In genomic region chr18:79400591-79401381, GRCh38 we compare ENCODE assay signal across 8 cellular contexts. TPM values are rescaled to one million over a fixed set of nuclear protein-coding genes. Genes with fewer than 3 reads are reported as not detected.
DNase-seq lines count a peak whose midpoint lies in the region; ATAC-seq lines count a peak whose summit lies in the region.

No MANE protein-coding gene starts in this region.

- peak overlapping the region; percentile 32 for H3K27ac ChIP-seq in duodenal mucosa (ENCODE audit: low read depth, low read length)

- H3K27me3 ChIP-seq in duodenal mucosa (ENCODE audit: control insufficient read depth in 1 of 2, insufficient read depth in 2 of 2, low read length in 2 of 2) = peaks cover 3 to 19% of the 10 kb centered on the region in 2 donors

- H3K27ac Mint-ChIP-seq in natural killer cell treated with Interleukin-12 subunit alpha and Interleukin-12 subunit beta and Interleukin-15 and Interleukin-18, amount 100 ng/mL, for 72 hours = peak overlapping the region; percentile 75 to 82

- no peaks in the 10 kb centered on the region for H3K36me3 ChIP-seq in duodenal mucosa (ENCODE audit: control insufficient read depth in 1 of 2, insufficient read depth in 2 of 2, low read length in 2 of 2)

- no peaks in the 10 kb centered on the region for H3K9me3 Mint-ChIP-seq in natural killer cell treated with Interleukin-12 subunit alpha and Interleukin-12 subunit beta and Interleukin-15 and Interleukin-18, amount 100 ng/mL, for 72 hours

- peaks cover 0 to 22% of the 10 kb centered on the region in 2 donors for H3K4me1 ChIP-seq in duodenal mucosa (ENCODE audit: control insufficient read depth in 1 of 2, insufficient read depth in 2 of 2, low read length in 2 of 2)

- peaks cover 27 to 39% of the 10 kb centered on the region in 2 donors for H3K4me1 Mint-ChIP-seq in natural killer cell treated with Interleukin-12 subunit alpha and Interleukin-12 subunit beta and Interleukin-15 and Interleukin-18, amount 100 ng/mL, for 72 hours (ENCODE audit: low read depth in 2 of 2)

- H3K36me3 Mint-ChIP-seq in natural killer cell treated with Interleukin-12 subunit alpha and Interleukin-12 subunit beta and Interleukin-15 and Interleukin-18, amount 100 ng/mL, for 72 hours = no peaks in the 10 kb centered on the region

- peak overlapping the region; percentile 88 for H3K4me3 Mint-ChIP-seq in natural killer cell treated with Interleukin-12 subunit alpha and Interleukin-12 subunit beta and Interleukin-15 and Interleukin-18, amount 100 ng/mL, for 72 hours

- peak overlapping the region; percentile 48 to 50 for H3K4me3 ChIP-seq in duodenal mucosa (ENCODE audit: low read depth in 1 of 2, low read length in 2 of 2)

- peak; percentile 76 for DNase-seq in GM19240 (ENCODE audit: insufficient read length, low spot score)
- peak; percentile 56 for DNase-seq in T-helper 9 cell
- no peak for DNase-seq in natural killer cell treated with Interleukin-12 subunit alpha and Interleukin-12 subunit beta and Interleukin-15 and Interleukin-18, amount 100 ng/mL, for 72 hours (ENCODE audit: low spot score)
- no peak for DNase-seq in OCI-M2 (lab: John Stamatoyannopoulos, UW; ENCODE audit: unreplicated experiment)

- peak; percentile 25 for ATAC-seq in natural killer cell treated with Interleukin-12 subunit alpha and Interleukin-12 subunit beta and Interleukin-15 and Interleukin-18, amount 100 ng/mL, for 72 hours
- ATAC-seq in GM21367 (IDR thresholded peaks at IDR 0.05; ENCODE audit: unreplicated experiment) = no peak
- no peak for ATAC-seq in HG02610 (IDR thresholded peaks at IDR 0.05; ENCODE audit: unreplicated experiment)
- ATAC-seq in GM19328 (IDR thresholded peaks at IDR 0.05; ENCODE audit: unreplicated experiment) = no peak

- no peaks in the 10 kb centered on the region for H3K9me3 ChIP-seq in duodenal mucosa (ENCODE audit: control insufficient read depth in 1 of 2, low read length in 2 of 2)

- H3K9ac ChIP-seq in duodenal mucosa (ENCODE audit: low read depth in 1 of 2, low read length in 2 of 2) = peak overlapping the region in 1 of 2 donors; percentile 43

- no peaks in the 10 kb centered on the region for H3K27me3 Mint-ChIP-seq in natural killer cell treated with Interleukin-12 subunit alpha and Interleukin-12 subunit beta and Interleukin-15 and Interleukin-18, amount 100 ng/mL, for 72 hours

RNA-seq across cellular contexts. Expression of gene NFATC1, which starts 5.1 kb away (rescaled TPM):
- total RNA-seq in natural killer cell treated with Interleukin-12 subunit alpha and Interleukin-12 subunit beta and Interleukin-15 and Interleukin-18, amount 100 ng/mL, for 72 hours = 10 to 100 TPM; 22.3 to 34.4 TPM

Comparison
In these comparisons a context has a peak if more than half of its experiments do, and no peak if none do; other contexts are left out.
1. DNase-seq: peak in GM19240 (single experiment) and T-helper 9 cell (single experiment); none in natural killer cell treated with Interleukin-12 subunit alpha and Interleukin-12 subunit beta and Interleukin-15 and Interleukin-18, amount 100 ng/mL, for 72 hours (single experiment) and OCI-M2 (single experiment).
2. ATAC-seq: peak in natural killer cell treated with Interleukin-12 subunit alpha and Interleukin-12 subunit beta and Interleukin-15 and Interleukin-18, amount 100 ng/mL, for 72 hours (2 of 2); none in GM21367 (single experiment), HG02610 (single experiment) and GM19328 (single experiment).